Comparison of ENCODE assay signal across 14 cellular contexts in the genomic region with DNA sequence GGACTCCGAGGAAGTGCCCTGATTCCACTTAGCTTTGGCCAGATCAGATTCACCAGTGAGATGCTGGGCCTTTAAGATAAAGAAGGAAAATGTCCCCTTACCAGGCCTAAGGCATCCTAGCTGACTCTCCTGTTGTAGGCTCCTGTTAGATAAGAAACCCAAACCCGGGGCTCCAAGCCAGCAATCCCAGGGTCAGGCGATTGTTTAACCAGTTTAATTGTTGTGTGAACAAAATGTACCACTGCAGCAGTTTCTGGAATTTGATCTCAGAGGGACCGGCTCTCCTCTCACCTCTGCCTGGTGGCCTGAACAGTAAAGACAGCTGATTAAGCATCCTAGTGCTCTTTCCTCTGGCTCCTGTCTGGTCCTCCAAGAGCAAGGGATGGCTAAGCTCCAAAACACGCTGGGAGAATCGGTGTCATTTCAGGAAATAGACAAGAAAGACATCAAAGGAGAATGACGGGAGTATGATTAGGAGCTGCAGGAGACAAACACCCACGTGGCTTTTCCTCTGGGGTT. TPM values are rescaled to one million over a fixed set of nuclear protein-coding genes. Genes with fewer than 3 reads are reported as not detected.
DNase-seq lines count a peak whose midpoint lies in the region; ATAC-seq, FAIRE-seq and TF ChIP-seq lines count a peak whose summit lies in the region.
"Had no signal": no experiment of that assay in that cellular context is flagged by ENCODE, and none has a peak within 500 bp of the region (broad histone marks: within the 10 kb centered on the region; RNA-seq: fewer than 3 reads in every experiment).

No MANE protein-coding gene starts in this region.

- H3K27ac ChIP-seq in GM23338 (ENCODE audit: low read depth): no peak overlapping the region
- H3K27ac ChIP-seq in colonic mucosa: no peak overlapping the region
- peak overlapping the region in 2 of 4 donors; percentile 25 to 54 for H3K27ac ChIP-seq in pancreas
- no peak overlapping the region for H3K27ac ChIP-seq in sigmoid colon
- H3K27ac ChIP-seq: lower lobe of right lung had no signal

- H3K4me1 ChIP-seq in GM23338 (ENCODE audit: insufficient read depth) (peaks cover 14% of the 10 kb centered on the region; the same call in 1 of the 2 replicates), colonic mucosa (no peaks in the 10 kb centered on the region), pancreas (peaks cover 17 to 59% (median 42%) of the 10 kb centered on the region in 3 donors), sigmoid colon (no peaks in the 10 kb centered on the region)
- H3K4me1 ChIP-seq: lower lobe of right lung had no signal

- H3K9ac ChIP-seq in colonic mucosa (ENCODE audit: low read depth in 2 of 2, low read length in 2 of 2): no peak overlapping the region

- H3K36me3 Mint-ChIP-seq in GM23338 (ENCODE audit: low read depth): no peaks in the 10 kb centered on the region
- H3K36me3 Mint-ChIP-seq: activated naive CD8-positive, alpha-beta T cell treated with anti-CD3 and anti-CD28 coated beads for 36 hours had no signal

- H3F3A ChIP-seq in GM23338 (replicated peaks; ENCODE audit: low read depth): peaks cover 6% of the 10 kb centered on the region; the same call in 1 of the 2 replicates

- WGBS in pancreas, 2 donors: 7 to 10% methylated on average over 8 of the region's 8 CpGs
- 15 to 43% methylated on average over 8 of the region's 8 CpGs for WGBS in sigmoid colon, 2 donors

- H3K4me2 ChIP-seq in GM23338: no peak overlapping the region

- H3K9me3 Mint-ChIP-seq in GM23338: no peaks in the 10 kb centered on the region
- H3K9me3 Mint-ChIP-seq: activated naive CD8-positive, alpha-beta T cell treated with anti-CD3 and anti-CD28 coated beads for 36 hours had no signal

- FAIRE-seq in pancreas (lab: Jason Lieb, UNC): no peak

- ATAC-seq in GM23338 (peak; percentile 36; the same call in 2 of the 3 replicates), pancreas (peak; percentile 63 to 85 (median 72)), GM18868 (IDR thresholded peaks at IDR 0.05; ENCODE audit: unreplicated experiment) (no peak)

- H4K20me1 ChIP-seq in GM23338 (replicated peaks; ENCODE audit: insufficient read depth): no peaks in the 10 kb centered on the region

- peak overlapping the region; percentile 97 for H2AFZ ChIP-seq in GM23338

- H3K4me3 Mint-ChIP-seq in GM23338: no peak overlapping the region
- H3K4me3 Mint-ChIP-seq: activated naive CD8-positive, alpha-beta T cell treated with anti-CD3 and anti-CD28 coated beads for 36 hours had no signal

- no peaks in the 10 kb centered on the region for H3K36me3 ChIP-seq in GM23338 (ENCODE audit: insufficient read depth)
- H3K36me3 ChIP-seq in colonic mucosa: no peaks in the 10 kb centered on the region
- no peaks in the 10 kb centered on the region for H3K36me3 ChIP-seq in pancreas
- H3K36me3 ChIP-seq in sigmoid colon: no peaks in the 10 kb centered on the region
- H3K36me3 ChIP-seq: lower lobe of right lung had no signal

- H3K9me2 ChIP-seq in GM23338 (ENCODE audit: insufficient read depth): no peaks in the 10 kb centered on the region

- 0 out of 3 replicates have a peak, but pooled peaks cover 4% of the 10 kb centered on the region for H3K4me1 Mint-ChIP-seq in GM23338
- H3K4me1 Mint-ChIP-seq: activated naive CD8-positive, alpha-beta T cell treated with anti-CD3 and anti-CD28 coated beads for 36 hours had no signal

- no peak for TF ChIP-seq POLR2A in sigmoid colon (IDR thresholded peaks at IDR 0.05)

- TF ChIP-seq CTCF in GM23338 (conservative IDR thresholded peaks at IDR 0.05; ENCODE audit: low read depth in 2 of 2) (no peak), colonic mucosa (IDR thresholded peaks at IDR 0.05) (no peak), pancreas (IDR thresholded peaks at IDR 0.05) (no peak), sigmoid colon (IDR thresholded peaks at IDR 0.05) (no peak)

- H3K79me2 ChIP-seq in GM23338 (replicated peaks; ENCODE audit: insufficient read depth): no peaks in the 10 kb centered on the region

- H3K4me3 ChIP-seq in GM23338 (no peak overlapping the region), colonic mucosa (no peak overlapping the region), pancreas (no peak overlapping the region), sigmoid colon (no peak overlapping the region)
- H3K4me3 ChIP-seq: dorsolateral prefrontal cortex, lower lobe of right lung had no signal

- no peak overlapping the region for H3K27ac Mint-ChIP-seq in GM23338
- H3K27ac Mint-ChIP-seq: activated naive CD8-positive, alpha-beta T cell treated with anti-CD3 and anti-CD28 coated beads for 36 hours had no signal

- H3K27me3 Mint-ChIP-seq in GM23338 (ENCODE audit: insufficient read depth, low read depth, poor library complexity): peaks cover 5% of the 10 kb centered on the region

- no peaks in the 10 kb centered on the region for H3K9me3 ChIP-seq in colonic mucosa
- no peaks in the 10 kb centered on the region for H3K9me3 ChIP-seq in pancreas
- H3K9me3 ChIP-seq in sigmoid colon: no peaks in the 10 kb centered on the region
- H3K9me3 ChIP-seq: lower lobe of right lung had no signal

- TF ChIP-seq EP300 in sigmoid colon (IDR thresholded peaks at IDR 0.05): no peak

- H3K27me3 ChIP-seq in GM23338 (ENCODE audit: insufficient read depth) (no peaks in the 10 kb centered on the region), colonic mucosa (no peaks in the 10 kb centered on the region), pancreas (no peaks in the 10 kb centered on the region), sigmoid colon (no peaks in the 10 kb centered on the region)
- H3K27me3 ChIP-seq: dorsolateral prefrontal cortex had no signal

- intact Hi-C loops in colonic mucosa (cut with DNase I): no loop called here
- intact Hi-C loops in pancreas (cut with DNase I): no loop called here
- intact Hi-C loops in sigmoid colon (cut with DNase I): no loop called here

- DNase-seq in GM23338 (ENCODE audit: low spot score) (no peak), NCI-H2227 (lab: John Stamatoyannopoulos, UW; ENCODE audit: unreplicated experiment) (peak; percentile 60), colonic mucosa (peak; percentile 76), pancreas (peak in 5 of 6 donors; percentile 74 to 85 (median 76)), sigmoid colon (no peak)
- no peak for DNase-seq in stimulated activated CD8-positive, alpha-beta memory T cell treated with anti-CD3 and anti-CD28 coated beads, Interleukin-4, amount 100 ng/mL, for 48 hours
- no peak for DNase-seq in stimulated activated naive CD4-positive, alpha-beta T cell treated with Interleukin-2 at 50 U/mL for 16 hours (lab: John Stamatoyannopoulos, UW)
- DNase-seq: activated naive CD8-positive, alpha-beta T cell treated with anti-CD3 and anti-CD28 coated beads for 36 hours; dorsolateral prefrontal cortex; lower lobe of right lung had no signal

TF ChIP-seq in GM23338, 12 proteins besides CTCF, POLR2A, EP300 and RAD21 (continues in another document):
- TF ChIP-seq JUNB (IDR thresholded peaks at IDR 0.05; ENCODE audit: unreplicated experiment) (no peak), ZNF114 (CRISPR knock-in tag; IDR thresholded peaks at IDR 0.05) (no peak), STAT1 (IDR thresholded peaks at IDR 0.05; ENCODE audit: unreplicated experiment) (no peak), EZH2phosphoT487 (IDR thresholded peaks at IDR 0.05; ENCODE audit: unreplicated experiment) (no peak)

RNA-seq across cellular contexts. Expression of gene KLHDC8A, which starts 9.3 kb away (rescaled TPM):
- 2.4 and 2.8 TPM in 2 replicates for total RNA-seq in GM23338 (2014; rRNA removed; shearing (Covaris generic))
- polyA plus RNA-seq in GM23338 (2016; fragmentation: Nextera tagmentation; extraction: Ambion mirVana) (1.3 and 1.7 TPM in 2 replicates), pancreas (1 to 10 TPM in 1 of 2 donors, under 1 TPM in 1; 0.99 to 5.4 TPM), sigmoid colon (1 to 10 TPM in 1 of 3 donors, under 1 TPM in 1, not detected in 1; 0.69 to 1.1 TPM)
- total RNA-seq in colonic mucosa (under 1 TPM; 0.44 to 0.58 TPM), pancreas (1 to 10 TPM in 1 of 6 donors, under 1 TPM in 5; 0.28 to 1.5 (median 0.68) TPM), sigmoid colon (1 to 10 TPM in 3 of 4 donors, under 1 TPM in 1; 0.95 to 1.7 (median 1.5) TPM)
- total RNA-seq: activated naive CD8-positive, alpha-beta T cell treated with anti-CD3 and anti-CD28 coated beads for 36 hours; pulmonary artery endothelial cell; subcutaneous adipose tissue; T-helper 2 cell treated with Interferon-gamma antibody and Interleukin-4, amounts not matched to agents 100 ng/mL and 5 ng/mL, for 36 hours had no signal

RNA-seq across cellular contexts. Expression of gene NUAK2, which starts 44.5 kb away (rescaled TPM):
- 10.4 and 15.3 TPM in 2 replicates for total RNA-seq in GM23338 (2014; rRNA removed; shearing (Covaris generic))
- 7.7 and 7.8 TPM in 2 replicates for polyA plus RNA-seq in GM23338 (2016; fragmentation: Nextera tagmentation; extraction: Ambion mirVana)
- total RNA-seq in colonic mucosa: 10 to 100 TPM; 21.2 to 27.2 TPM
- total RNA-seq in pancreas: 10 to 100 TPM in 2 of 6 donors, 1 to 10 TPM in 4; 6.3 to 14.4 (median 8.6) TPM
- 1 to 10 TPM; 7.9 to 9.5 TPM for polyA plus RNA-seq in pancreas
- total RNA-seq in sigmoid colon: 1 to 10 TPM in 1 of 4 donors, under 1 TPM in 3; 0.28 to 1.5 (median 0.69) TPM
- polyA plus RNA-seq in sigmoid colon: 10 to 100 TPM; 13.9 to 15.0 (median 14.3) TPM

RNA-seq across cellular contexts. Expression of gene LEMD1, which starts 55.9 kb away (rescaled TPM):
- 10.7 and 14.7 TPM in 2 replicates for total RNA-seq in GM23338 (2014; rRNA removed; shearing (Covaris generic))
- 3.7 and 4.7 TPM in 2 replicates for polyA plus RNA-seq in GM23338 (2016; fragmentation: Nextera tagmentation; extraction: Ambion mirVana)
- total RNA-seq in colonic mucosa: 1 to 10 TPM in 1 of 2 donors, under 1 TPM in 1; 0.77 to 1.1 TPM
- total RNA-seq in pancreas: under 1 TPM in 2 of 6 donors, not detected in 4; 0.28 to 0.32 TPM
- polyA plus RNA-seq in pancreas: not detected
- total RNA-seq in sigmoid colon: not detected
- polyA plus RNA-seq in sigmoid colon: under 1 TPM in 1 of 3 donors, not detected in 2; 0.34 TPM
- total RNA-seq: lower lobe of right lung; pulmonary artery endothelial cell; subcutaneous adipose tissue; T-helper 2 cell treated with Interferon-gamma antibody and Interleukin-4, amounts not matched to agents 100 ng/mL and 5 ng/mL, for 36 hours had no signal

Comparison
In these comparisons a context has a peak if more than half of its experiments do, and no peak if none do; other contexts are left out.
1. DNase-seq: peak in NCI-H2227 (single experiment), colonic mucosa (single experiment) and pancreas (5 of 6); none in GM23338 (single experiment), stimulated activated CD8-positive, alpha-beta memory T cell treated with anti-CD3 and anti-CD28 coated beads, Interleukin-4, amount 100 ng/mL, for 48 hours (single experiment), stimulated activated naive CD4-positive, alpha-beta T cell treated with Interleukin-2 at 50 U/mL for 16 hours (single experiment) and sigmoid colon (single experiment).